In genomic region chr14:95387826-95388445, GRCh38 we compare ENCODE assay signal across 24 cellular contexts.
"Had no signal": no experiment of that assay in that cellular context is flagged by ENCODE, and none has a peak within 500 bp of the region (broad histone marks: within the 10 kb centered on the region; RNA-seq: fewer than 3 reads in every experiment).

No MANE protein-coding gene starts in this region.

- H3K27ac Mint-ChIP-seq: activated naive CD4-positive, alpha-beta T cell treated with anti-CD3 and anti-CD28 coated beads for 36 hours; activated naive CD8-positive, alpha-beta T cell treated with anti-CD3 and anti-CD28 coated beads, Interleukin-2, amount 10 ng/mL, durations not matched to agents 7 days and 5 days; activated T-cell treated with anti-CD3 and anti-CD28 coated beads, Interleukin-2, amount 50 U/mL, for 72 hours; natural killer cell; stimulated activated naive CD8-positive, alpha-beta T cell treated with anti-CD3 and anti-CD28 coated beads, Interleukin-15, Interleukin-2, amounts not matched to agents 100 ng/mL and 50 ng/mL, for 24 hours; WTC11 had no signal

- H3K9me3 ChIP-seq: pancreas, psoas muscle, suprapubic skin, transverse colon, uterus had no signal

- H3K36me3 ChIP-seq: gastroesophageal sphincter, pancreas, suprapubic skin, transverse colon, uterus had no signal

- H3K4me1 Mint-ChIP-seq: activated naive CD8-positive, alpha-beta T cell treated with anti-CD3 and anti-CD28 coated beads, Interleukin-2, amount 10 ng/mL, durations not matched to agents 7 days and 5 days; natural killer cell had no signal

- H3K4me3 Mint-ChIP-seq: activated naive CD4-positive, alpha-beta T cell treated with anti-CD3 and anti-CD28 coated beads for 36 hours; activated naive CD8-positive, alpha-beta T cell treated with anti-CD3 and anti-CD28 coated beads, Interleukin-2, amount 10 ng/mL, durations not matched to agents 7 days and 5 days; activated T-cell treated with anti-CD3 and anti-CD28 coated beads, Interleukin-2, amount 50 U/mL, for 72 hours; natural killer cell; stimulated activated naive CD8-positive, alpha-beta T cell treated with anti-CD3 and anti-CD28 coated beads, Interleukin-15, Interleukin-2, amounts not matched to agents 100 ng/mL and 50 ng/mL, for 24 hours; WTC11 had no signal

- H3K36me3 Mint-ChIP-seq: activated naive CD8-positive, alpha-beta T cell treated with anti-CD3 and anti-CD28 coated beads, Interleukin-2, amount 10 ng/mL, durations not matched to agents 7 days and 5 days; natural killer cell had no signal

- H3K4me1 ChIP-seq: gastroesophageal sphincter, pancreas, psoas muscle, transverse colon, uterus had no signal

- H3K9me3 Mint-ChIP-seq: natural killer cell; stimulated activated naive CD8-positive, alpha-beta T cell treated with anti-CD3 and anti-CD28 coated beads, Interleukin-15, Interleukin-2, amounts not matched to agents 100 ng/mL and 50 ng/mL, for 24 hours had no signal

- ATAC-seq: activated T-cell treated with anti-CD3 and anti-CD28 coated beads, Interleukin-2, amount 50 U/mL, for 72 hours; gastroesophageal sphincter; left lobe of liver; natural killer cell; pancreas; psoas muscle; right cardiac atrium; WTC11 had no signal

- H3K4me3 ChIP-seq: coronary artery, gastroesophageal sphincter, lung, pancreas, psoas muscle, suprapubic skin, transverse colon, uterus had no signal

- H3K27ac ChIP-seq: epithelial cell of prostate, pancreas, transverse colon had no signal

- DNase-seq: activated CD8-positive, alpha-beta memory T cell treated with anti-CD3 and anti-CD28 coated beads, Interleukin-2, amount 50 U/mL, for 4 hours; activated effector memory CD4-positive, alpha-beta T cell treated with Interleukin-2 at 50 U/mL for 16 hours; activated naive CD4-positive, alpha-beta T cell treated with anti-CD3 and anti-CD28 coated beads for 36 hours; activated naive CD8-positive, alpha-beta T cell treated with anti-CD3 and anti-CD28 coated beads, Interleukin-2, amount 10 ng/mL, durations not matched to agents 7 days and 5 days; activated T-cell treated with anti-CD3 and anti-CD28 coated beads, Interleukin-2, amount 50 U/mL, for 72 hours; amniotic stem cell; cerebellar nuclear complex; head of caudate nucleus; natural killer cell; pancreas; psoas muscle; right cardiac atrium; stimulated activated CD4-positive, alpha-beta T cell treated with anti-CD3 and anti-CD28 coated beads, Interleukin-1b, Interleukin-23, amount 100 ng/mL, for 48 hours; T-helper 1 cell; transverse colon; uterus had no signal

- H3K27me3 ChIP-seq: gastroesophageal sphincter, pancreas, suprapubic skin, transverse colon, uterus had no signal
